Comparison of ENCODE assay signal across 20 cellular contexts in genomic region chr14:102217399-102217798, GRCh38.
DNase-seq lines count a peak whose midpoint lies in the region; ATAC-seq and TF ChIP-seq lines count a peak whose summit lies in the region.
"Had no signal": no experiment of that assay in that cellular context is flagged by ENCODE, and none has a peak within 500 bp of the region (broad histone marks: within the 10 kb centered on the region; RNA-seq: fewer than 3 reads in every experiment).

No MANE protein-coding gene starts in this region.

- H3K4me3 Mint-ChIP-seq in WTC11 (no peak overlapping the region), nephron progenitor cell (no peak overlapping the region), type B pancreatic cell (no peak overlapping the region)
- H3K4me3 Mint-ChIP-seq: CD8-positive, alpha-beta T cell had no signal

- H3K27ac Mint-ChIP-seq in WTC11 (peak overlapping the region; percentile 55), nephron progenitor cell (peak overlapping the region; percentile 83), type B pancreatic cell (peak overlapping the region; percentile 63)
- H3K27ac Mint-ChIP-seq: CD8-positive, alpha-beta T cell had no signal

- H3K4me1 Mint-ChIP-seq in WTC11 = peaks cover 38% of the 10 kb centered on the region
- peaks cover 56% of the 10 kb centered on the region for H3K4me1 Mint-ChIP-seq in nephron progenitor cell
- peaks cover 13% of the 10 kb centered on the region for H3K4me1 Mint-ChIP-seq in type B pancreatic cell (ENCODE audit: unreplicated experiment)

- no peak overlapping the region for H3K4me3 ChIP-seq in left ventricle myocardium inferior

- no peaks in the 10 kb centered on the region for H3K9me3 ChIP-seq in left ventricle myocardium inferior (replicated peaks)
- H3K9me3 ChIP-seq: BE2C had no signal

- H3K27me3 Mint-ChIP-seq in WTC11 (ENCODE audit: low read depth) (no peaks in the 10 kb centered on the region), nephron progenitor cell (ENCODE audit: low read depth, poor library complexity) (no peaks in the 10 kb centered on the region), type B pancreatic cell (no peaks in the 10 kb centered on the region)

- peaks cover 15% of the 10 kb centered on the region for H3K36me3 ChIP-seq in left ventricle myocardium inferior

- peaks cover 59% of the 10 kb centered on the region for H3K4me1 ChIP-seq in left ventricle myocardium inferior
- H3K4me1 ChIP-seq: BE2C had no signal

- no peak for TF ChIP-seq CTCF in left ventricle myocardium inferior (IDR thresholded peaks at IDR 0.05; ENCODE audit: borderline replicate concordance)
- TF ChIP-seq CTCF in WTC11 (IDR thresholded peaks at IDR 0.05) = no peak
- TF ChIP-seq CTCF in nephron progenitor cell (IDR thresholded peaks at IDR 0.05) = no peak
- no peak for TF ChIP-seq CTCF in type B pancreatic cell (conservative IDR thresholded peaks at IDR 0.05)

- H3K36me3 Mint-ChIP-seq in WTC11 (no peaks in the 10 kb centered on the region), nephron progenitor cell (ENCODE audit: low read depth) (peaks cover 6% of the 10 kb centered on the region), type B pancreatic cell (peaks cover 4% of the 10 kb centered on the region)

- CTCF ChIA-PET in WTC11 (lab: Charles Lee) = interaction anchor here (0.6 kb wide), 1 partner anchor 133 kb away, joined by 5 read pairs; no protein-coding TSS in a partner anchor

- POLR2A ChIA-PET in WTC11 (lab: Charles Lee) = no interaction called here

- H3K27ac ChIP-seq in left ventricle myocardium inferior (replicated peaks) = peak overlapping the region; percentile 82

- ATAC-seq in Right ventricle myocardium inferior (no peak), WTC11 (no peak), HG02642 (IDR thresholded peaks at IDR 0.05; ENCODE audit: poor library complexity, unreplicated experiment) (no peak)
- ATAC-seq: CD8-positive, alpha-beta T cell; HepG2 had no signal

- H3K9me3 Mint-ChIP-seq in WTC11 (no peaks in the 10 kb centered on the region), nephron progenitor cell (no peaks in the 10 kb centered on the region), type B pancreatic cell (no peaks in the 10 kb centered on the region)
- H3K9me3 Mint-ChIP-seq: CD8-positive, alpha-beta T cell had no signal

- no peaks in the 10 kb centered on the region for H3K27me3 ChIP-seq in left ventricle myocardium inferior (ENCODE audit: low read depth)
- H3K27me3 ChIP-seq: BE2C had no signal

- DNase-seq in left ventricle myocardium inferior = no peak
- no peak for DNase-seq in Right ventricle myocardium inferior (ENCODE audit: missing footprints)
- DNase-seq in WTC11 (ENCODE audit: low spot score) = no peak
- DNase-seq in nephron progenitor cell = no peak
- DNase-seq in type B pancreatic cell (ENCODE audit: extremely low spot score, unreplicated experiment) = no peak
- DNase-seq in dermis blood vessel endothelial cell = no peak
- DNase-seq in COLO668 (lab: John Stamatoyannopoulos, UW; ENCODE audit: unreplicated experiment) = no peak
- DNase-seq: BE2C; CD8-positive, alpha-beta T cell; GOT3; KBM-7; NCI-H1105 treated with DMSO at 0.1 percent for 48 hours; NCI-H1694 treated with DMSO at 0.1 percent for 48 hours; NCI-H226; NCI-H524; NCI-H82; OCI-M1; SHP77 treated with DMSO at 0.1 percent for 48 hours had no signal

- intact Hi-C loops in left ventricle myocardium inferior (cut with micrococcal nuclease) (no loop called here), Right ventricle myocardium inferior (cut with DNase I) (loop anchor here (5.0 kb wide), 1 partner anchor 100 kb away; the partner anchor contains the start of gene ZNF839)

TF ChIP-seq in WTC11, 78 proteins besides CTCF, POLR2A, EP300 and RAD21:
- no peak for TF ChIP-seq OVOL2 (CRISPR knock-in tag; IDR thresholded peaks at IDR 0.05; ENCODE audit: borderline replicate concordance)
- no peak for TF ChIP-seq KAT7 (CRISPR knock-in tag; IDR thresholded peaks at IDR 0.05; ENCODE audit: borderline replicate concordance)
- TF ChIP-seq CREM (CRISPR knock-in tag; IDR thresholded peaks at IDR 0.05) = no peak
- no peak for TF ChIP-seq MLX (CRISPR knock-in tag; IDR thresholded peaks at IDR 0.05)
- no peak for TF ChIP-seq NFYB (CRISPR knock-in tag; conservative IDR thresholded peaks at IDR 0.05; ENCODE audit: low read depth)
- TF ChIP-seq E2F5 (CRISPR knock-in tag; IDR thresholded peaks at IDR 0.05) = no peak
